In the genomic region with DNA sequence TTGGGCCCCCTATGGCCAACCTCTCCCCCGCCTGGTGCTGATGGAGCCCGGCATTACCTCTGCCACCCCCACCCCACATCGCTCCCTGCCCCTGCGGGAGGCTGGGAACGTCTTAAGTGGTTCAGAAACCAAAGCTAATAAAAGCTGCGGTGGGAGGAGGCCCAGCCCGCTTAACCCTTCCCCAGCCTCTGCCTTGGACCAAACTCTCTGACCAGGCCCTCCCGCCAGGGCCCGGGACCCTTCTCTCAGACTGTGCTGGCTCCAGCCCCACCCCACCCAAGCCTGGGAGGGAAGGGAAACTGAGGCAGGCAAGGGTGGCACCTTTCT, we compare ENCODE assay signal across 1 cellular context.
TF ChIP-seq lines count a peak whose summit lies in the region.

No MANE protein-coding gene starts in this region.

TF ChIP-seq in IMR-90, 13 proteins besides CTCF, POLR2A, EP300 and RAD21:
- TF ChIP-seq CEBPB (IDR thresholded peaks at IDR 0.05; ENCODE audit: low read depth, low read length) (no peak), MAZ (IDR thresholded peaks at IDR 0.05; ENCODE audit: borderline replicate concordance, low read depth, low read length) (no peak), MXI1 (IDR thresholded peaks at IDR 0.05; ENCODE audit: borderline replicate concordance, low read depth, low read length) (no peak), CHD1 (IDR thresholded peaks at IDR 0.05; ENCODE audit: low read depth, low read length) (no peak), NFE2L2 (IDR thresholded peaks at IDR 0.05; ENCODE audit: low read depth, low read length) (no peak)
- TF ChIP-seq, protein P1, sequence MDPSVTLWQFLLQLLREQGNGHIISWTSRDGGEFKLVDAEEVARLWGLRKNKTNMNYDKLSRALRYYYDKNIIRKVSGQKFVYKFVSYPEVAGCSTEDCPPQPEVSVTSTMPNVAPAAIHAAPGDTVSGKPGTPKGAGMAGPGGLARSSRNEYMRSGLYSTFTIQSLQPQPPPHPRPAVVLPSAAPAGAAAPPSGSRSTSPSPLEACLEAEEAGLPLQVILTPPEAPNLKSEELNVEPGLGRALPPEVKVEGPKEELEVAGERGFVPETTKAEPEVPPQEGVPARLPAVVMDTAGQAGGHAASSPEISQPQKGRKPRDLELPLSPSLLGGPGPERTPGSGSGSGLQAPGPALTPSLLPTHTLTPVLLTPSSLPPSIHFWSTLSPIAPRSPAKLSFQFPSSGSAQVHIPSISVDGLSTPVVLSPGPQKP (IDR thresholded peaks at IDR 0.05; ENCODE audit: borderline replicate concordance, low read depth, low read length), result no peak
